Comparison of ENCODE assay signal across 10 cellular contexts in the genomic region with DNA sequence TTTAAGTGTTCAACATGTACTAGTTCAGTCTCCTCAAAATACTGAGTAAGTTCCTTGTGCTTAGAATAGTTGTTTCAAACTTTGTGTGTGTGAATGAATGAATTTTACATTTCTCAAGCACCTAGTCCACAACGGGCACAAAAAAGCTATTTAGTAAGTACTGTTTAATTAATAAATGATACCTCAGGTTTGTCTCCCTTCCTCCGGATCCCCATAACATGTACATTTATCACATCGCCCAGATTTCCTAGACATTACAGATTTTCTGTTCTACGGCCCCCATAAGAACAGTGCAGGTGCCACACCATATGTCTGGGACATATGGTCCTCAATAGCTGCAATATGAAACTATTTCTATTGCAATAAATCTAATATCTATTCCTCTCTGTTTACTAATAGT. TPM values are rescaled to one million over a fixed set of nuclear protein-coding genes. Genes with fewer than 3 reads are reported as not detected.
DNase-seq lines count a peak whose midpoint lies in the region; ATAC-seq and TF ChIP-seq lines count a peak whose summit lies in the region.
"Had no signal": no experiment of that assay in that cellular context is flagged by ENCODE, and none has a peak within 500 bp of the region (broad histone marks: within the 10 kb centered on the region; RNA-seq: fewer than 3 reads in every experiment).

No MANE protein-coding gene starts in this region.

- ATAC-seq in lower lobe of right lung (no peak), HG02981 (IDR thresholded peaks at IDR 0.05; ENCODE audit: unreplicated experiment) (no peak)

- H3K79me2 ChIP-seq in SU-DHL-6 (ENCODE audit: insufficient read depth, low read length), result peaks cover 54% of the 10 kb centered on the region

- H3K27me3 ChIP-seq in BLaER1 treated with 17β-estradiol and CSF1 and Interleukin-3, amounts not matched to agents 10 nM and 100 nM, result no peaks in the 10 kb centered on the region
- no peaks in the 10 kb centered on the region for H3K27me3 ChIP-seq in HUES48 (ENCODE audit: control insufficient read depth, insufficient read depth, low read length)
- no peaks in the 10 kb centered on the region for H3K27me3 ChIP-seq in SU-DHL-6 (ENCODE audit: low read length)
- no peaks in the 10 kb centered on the region for H3K27me3 ChIP-seq in lower lobe of right lung (ENCODE audit: low read depth)

- peak overlapping the region; percentile 70 for H2AFZ ChIP-seq in SU-DHL-6 (ENCODE audit: low read depth, low read length, severe bottlenecking)

- peak overlapping the region; percentile 68 to 88 (median 82); a peak in 19 of 20 replicates for H3K4me3 ChIP-seq in BLaER1 treated with 17β-estradiol and CSF1 and Interleukin-3, amounts not matched to agents 10 nM and 100 nM
- H3K4me3 ChIP-seq in HUES48 (ENCODE audit: low read depth, low read length) (peak overlapping the region; percentile 86), SU-DHL-6 (ENCODE audit: insufficient read depth, low read length, poor library complexity, severe bottlenecking) (peak overlapping the region; percentile 84), lower lobe of right lung (peak overlapping the region; percentile 85)

- H3K9me3 ChIP-seq in BLaER1 treated with 17β-estradiol and CSF1 and Interleukin-3, amounts not matched to agents 10 nM and 100 nM (replicated peaks in 1 of 11), result no peaks in the 10 kb centered on the region
- H3K9me3 ChIP-seq in HUES48 (ENCODE audit: control insufficient read depth, insufficient read depth, low read length), result no peaks in the 10 kb centered on the region
- no peaks in the 10 kb centered on the region for H3K9me3 ChIP-seq in SU-DHL-6 (ENCODE audit: insufficient read depth, low read length)
- no peaks in the 10 kb centered on the region for H3K9me3 ChIP-seq in lower lobe of right lung

- H4K20me1 ChIP-seq in BLaER1 treated with 17β-estradiol and CSF1 and Interleukin-3, amounts not matched to agents 10 nM and 100 nM, result no peaks in the 10 kb centered on the region
- H4K20me1 ChIP-seq in SU-DHL-6 (ENCODE audit: low read depth, low read length), result no peaks in the 10 kb centered on the region

- peak overlapping the region in 9 of 11 experiments; percentile 76 to 90 (median 86); a peak in 16 of 22 replicates for H3K27ac ChIP-seq in BLaER1 treated with 17β-estradiol and CSF1 and Interleukin-3, amounts not matched to agents 10 nM and 100 nM
- H3K27ac ChIP-seq in HUES48 (ENCODE audit: low read depth, low read length) (peak overlapping the region; percentile 99), SU-DHL-6 (ENCODE audit: low read depth, low read length) (peak overlapping the region; percentile 97), lower lobe of right lung (no peak overlapping the region)

- peak overlapping the region in 10 of 11 experiments; percentile 66 to 91 (median 86); a peak in 18 of 22 replicates for H3K9ac ChIP-seq in BLaER1 treated with 17β-estradiol and CSF1 and Interleukin-3, amounts not matched to agents 10 nM and 100 nM
- H3K9ac ChIP-seq in HUES48 (ENCODE audit: low read depth, low read length), result peak overlapping the region; percentile 95
- peak overlapping the region; percentile 85 for H3K9ac ChIP-seq in SU-DHL-6 (ENCODE audit: low read length)

- peak overlapping the region; percentile 73 to 100 (median 92); a peak in 21 of 22 replicates for H3K4me2 ChIP-seq in BLaER1 treated with 17β-estradiol and CSF1 and Interleukin-3, amounts not matched to agents 10 nM and 100 nM
- peak overlapping the region; percentile 99 for H3K4me2 ChIP-seq in SU-DHL-6 (ENCODE audit: low read depth, low read length, poor library complexity, severe bottlenecking)

- intact Hi-C loops in lower lobe of right lung (cut with DNase I), result loop anchor here (5.0 kb wide), 1 partner anchor 322 kb away; no protein-coding TSS in a partner anchor

- no peaks in the 10 kb centered on the region for H3K9me2 ChIP-seq in SU-DHL-6 (replicated peaks; ENCODE audit: insufficient read depth, low read length)

- peaks cover 0 to 21% (median 17%) of the 10 kb centered on the region in 11 experiments; a peak in 18 of 22 replicates for H3K36me3 ChIP-seq in BLaER1 treated with 17β-estradiol and CSF1 and Interleukin-3, amounts not matched to agents 10 nM and 100 nM
- H3K36me3 ChIP-seq in HUES48 (ENCODE audit: control insufficient read depth, insufficient read depth, low read length), result peaks cover 25% of the 10 kb centered on the region
- peaks cover 25% of the 10 kb centered on the region; the same call in 1 of the 2 replicates for H3K36me3 ChIP-seq in SU-DHL-6 (ENCODE audit: low read length)
- no peaks in the 10 kb centered on the region for H3K36me3 ChIP-seq in lower lobe of right lung

- DNase-seq in lower lobe of right lung (no peak), A172 (ENCODE audit: low spot score) (no peak), kidney glomerular epithelial cell (lab: John Stamatoyannopoulos, UW) (no peak)
- DNase-seq in activated CD4-positive, alpha-beta T cell treated with anti-CD3 and anti-CD28 coated beads, Interleukin-2, amount 50 U/mL, for 1 hour, result no peak
- DNase-seq: NCI-H187 treated with DMSO at 0.1 percent for 48 hours, nephron progenitor cell had no signal

- H3K4me1 ChIP-seq in BLaER1 treated with 17β-estradiol and CSF1 and Interleukin-3, amounts not matched to agents 10 nM and 100 nM, result peaks cover 32 to 59% (median 39%) of the 10 kb centered on the region in 10 experiments
- H3K4me1 ChIP-seq in HUES48 (ENCODE audit: control insufficient read depth, insufficient read depth, low read length), result peaks cover 6% of the 10 kb centered on the region; the same call in 1 of the 2 replicates
- H3K4me1 ChIP-seq in lower lobe of right lung, result peaks cover 16% of the 10 kb centered on the region

- TF ChIP-seq CTCF in SU-DHL-6 (IDR thresholded peaks at IDR 0.05; ENCODE audit: insufficient read depth, low read length, poor library complexity, severe bottlenecking) (no peak), lower lobe of right lung (IDR thresholded peaks at IDR 0.05) (no peak)

- H3F3A ChIP-seq in SU-DHL-6 (ENCODE audit: insufficient read depth), result peaks cover 15% of the 10 kb centered on the region

RNA-seq across cellular contexts. Expression of a gene that starts 1.3 kb away (rescaled TPM):
- 18.0 TPM for total RNA-seq in lower lobe of right lung
- total RNA-seq in A172 (2014; rRNA removed; shearing (Covaris generic)), result 23.2 and 32.2 TPM in 2 replicates

RNA-seq across cellular contexts. Expression of a gene that starts 57.2 kb away (rescaled TPM):
- 105 TPM for total RNA-seq in lower lobe of right lung
- total RNA-seq in A172 (2014; rRNA removed; shearing (Covaris generic)), result not detected in 2 replicates

Comparison
In these comparisons a context has a peak if more than half of its experiments do, and no peak if none do; other contexts are left out.
1. RNA of a gene that starts 57.2 kb away (total RNA-seq): 105 TPM in lower lobe of right lung (single experiment); not detected in A172; every median in the first group is over 100 times any median in the second.
2. Peak in every context shown above with its lines, with median percentiles within 50 percentile points of each other: H3K4me3 ChIP-seq and H3K9ac ChIP-seq.